Comparison of ENCODE assay signal across 1 cellular context in the genomic region with DNA sequence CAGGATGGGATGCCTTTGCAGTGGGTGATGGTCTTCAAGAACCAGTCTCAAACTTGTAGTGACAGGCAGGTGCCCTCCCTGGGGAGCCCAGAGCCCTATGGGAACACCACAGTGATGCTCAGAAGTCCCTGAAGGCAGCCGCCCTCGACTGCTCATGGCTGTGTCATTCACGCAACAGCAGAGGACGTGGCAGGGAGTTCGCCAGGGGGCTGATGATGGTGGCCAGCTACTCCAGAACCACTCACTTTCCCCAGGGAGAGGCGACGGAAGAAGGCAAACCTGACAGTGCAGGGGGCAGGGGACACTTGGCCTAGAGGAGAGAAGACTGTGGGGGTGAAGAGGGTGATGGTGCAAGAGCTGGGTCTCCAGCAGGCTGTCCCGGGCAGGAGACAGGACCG.
TF ChIP-seq lines count a peak whose summit lies in the region.

No MANE protein-coding gene starts in this region.

TF ChIP-seq in HepG2, 621 proteins besides CTCF, POLR2A, EP300 and RAD21 (continued from another document):
- TF ChIP-seq, protein P1, sequence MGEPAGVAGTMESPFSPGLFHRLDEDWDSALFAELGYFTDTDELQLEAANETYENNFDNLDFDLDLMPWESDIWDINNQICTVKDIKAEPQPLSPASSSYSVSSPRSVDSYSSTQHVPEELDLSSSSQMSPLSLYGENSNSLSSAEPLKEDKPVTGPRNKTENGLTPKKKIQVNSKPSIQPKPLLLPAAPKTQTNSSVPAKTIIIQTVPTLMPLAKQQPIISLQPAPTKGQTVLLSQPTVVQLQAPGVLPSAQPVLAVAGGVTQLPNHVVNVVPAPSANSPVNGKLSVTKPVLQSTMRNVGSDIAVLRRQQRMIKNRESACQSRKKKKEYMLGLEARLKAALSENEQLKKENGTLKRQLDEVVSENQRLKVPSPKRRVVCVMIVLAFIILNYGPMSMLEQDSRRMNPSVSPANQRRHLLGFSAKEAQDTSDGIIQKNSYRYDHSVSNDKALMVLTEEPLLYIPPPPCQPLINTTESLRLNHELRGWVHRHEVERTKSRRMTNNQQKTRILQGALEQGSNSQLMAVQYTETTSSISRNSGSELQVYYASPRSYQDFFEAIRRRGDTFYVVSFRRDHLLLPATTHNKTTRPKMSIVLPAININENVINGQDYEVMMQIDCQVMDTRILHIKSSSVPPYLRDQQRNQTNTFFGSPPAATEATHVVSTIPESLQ (CRISPR knock-in tag; conservative IDR thresholded peaks at IDR 0.05), result no peak
- no peak for TF ChIP-seq CHD2 (IDR thresholded peaks at IDR 0.05; ENCODE audit: low read depth, low read length)
- 0 out of 2 replicates have a peak, but pooled peaks have one; percentile 6 for TF ChIP-seq ZNF605 (CRISPR knock-in tag; IDR thresholded peaks at IDR 0.05)
- TF ChIP-seq SP1 (IDR thresholded peaks at IDR 0.05), result no peak
- no peak for TF ChIP-seq SP1 (CRISPR knock-in tag; IDR thresholded peaks at IDR 0.05)
- TF ChIP-seq EED (CRISPR knock-in tag; IDR thresholded peaks at IDR 0.05), result 0 out of 2 replicates have a peak, but pooled peaks have one; percentile 9
- no peak for TF ChIP-seq EEA1 (CRISPR knock-in tag; IDR thresholded peaks at IDR 0.05; ENCODE audit: borderline replicate concordance)
- TF ChIP-seq, protein P2, sequence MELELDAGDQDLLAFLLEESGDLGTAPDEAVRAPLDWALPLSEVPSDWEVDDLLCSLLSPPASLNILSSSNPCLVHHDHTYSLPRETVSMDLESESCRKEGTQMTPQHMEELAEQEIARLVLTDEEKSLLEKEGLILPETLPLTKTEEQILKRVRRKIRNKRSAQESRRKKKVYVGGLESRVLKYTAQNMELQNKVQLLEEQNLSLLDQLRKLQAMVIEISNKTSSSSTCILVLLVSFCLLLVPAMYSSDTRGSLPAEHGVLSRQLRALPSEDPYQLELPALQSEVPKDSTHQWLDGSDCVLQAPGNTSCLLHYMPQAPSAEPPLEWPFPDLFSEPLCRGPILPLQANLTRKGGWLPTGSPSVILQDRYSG (CRISPR knock-in tag; IDR thresholded peaks at IDR 0.05), result no peak
